ENCODE assay signal across 29 cellular contexts in genomic region chr1:23156940-23157339, GRCh38.
"Had no signal": no experiment of that assay in that cellular context is flagged by ENCODE, and none has a peak within 500 bp of the region (broad histone marks: within the 10 kb centered on the region; RNA-seq: fewer than 3 reads in every experiment).

No MANE protein-coding gene starts in this region.

- H3K9me3 ChIP-seq: Peyer's patch, SJSA1 had no signal

- H3K36me3 ChIP-seq: cardiac muscle cell, Peyer's patch had no signal

- H3K27me3 Mint-ChIP-seq: activated CD4-positive, alpha-beta memory T cell treated with anti-CD3 and anti-CD28 coated beads for 36 hours; activated CD4-positive, alpha-beta T cell treated with anti-CD3 and anti-CD28 coated beads, Interleukin-2, amount 10 ng/mL, durations not matched to agents 7 days and 5 days; activated naive CD4-positive, alpha-beta T cell treated with anti-CD3 and anti-CD28 coated beads, Interleukin-2, amount 10 ng/mL, durations not matched to agents 7 days and 5 days; activated naive CD8-positive, alpha-beta T cell treated with anti-CD3 and anti-CD28 coated beads for 36 hours; activated T-helper 17 cell treated with anti-CD3 and anti-CD28 coated beads, Interleukin-2, amount 50 U/mL, for 72 hours; T-helper 17 cell had no signal

- H3K4me1 Mint-ChIP-seq: activated naive CD4-positive, alpha-beta T cell treated with anti-CD3 and anti-CD28 coated beads, Interleukin-2, amount 10 ng/mL, durations not matched to agents 7 days and 5 days had no signal

- ATAC-seq: activated T-helper 17 cell treated with anti-CD3 and anti-CD28 coated beads, Interleukin-2, amount 50 U/mL, for 72 hours; T-helper 17 cell had no signal

- H3K9me3 Mint-ChIP-seq: activated CD4-positive, alpha-beta memory T cell treated with anti-CD3 and anti-CD28 coated beads for 36 hours; activated CD4-positive, alpha-beta T cell treated with anti-CD3 and anti-CD28 coated beads, Interleukin-2, amount 10 ng/mL, durations not matched to agents 7 days and 5 days; activated naive CD4-positive, alpha-beta T cell treated with anti-CD3 and anti-CD28 coated beads, Interleukin-2, amount 10 ng/mL, durations not matched to agents 7 days and 5 days; activated naive CD8-positive, alpha-beta T cell treated with anti-CD3 and anti-CD28 coated beads for 36 hours; activated T-helper 17 cell treated with anti-CD3 and anti-CD28 coated beads, Interleukin-2, amount 50 U/mL, for 72 hours had no signal

- H3K4me3 ChIP-seq: cardiac muscle cell, Peyer's patch, SJSA1 had no signal

- H3K4me3 Mint-ChIP-seq: activated CD4-positive, alpha-beta memory T cell treated with anti-CD3 and anti-CD28 coated beads for 36 hours; activated CD4-positive, alpha-beta T cell treated with anti-CD3 and anti-CD28 coated beads, Interleukin-2, amount 10 ng/mL, durations not matched to agents 7 days and 5 days; activated naive CD4-positive, alpha-beta T cell treated with anti-CD3 and anti-CD28 coated beads, Interleukin-2, amount 10 ng/mL, durations not matched to agents 7 days and 5 days; activated naive CD8-positive, alpha-beta T cell treated with anti-CD3 and anti-CD28 coated beads for 36 hours; activated T-helper 17 cell treated with anti-CD3 and anti-CD28 coated beads, Interleukin-2, amount 50 U/mL, for 72 hours; T-helper 17 cell had no signal

- H3K27ac Mint-ChIP-seq: activated CD4-positive, alpha-beta memory T cell treated with anti-CD3 and anti-CD28 coated beads for 36 hours; activated CD4-positive, alpha-beta T cell treated with anti-CD3 and anti-CD28 coated beads, Interleukin-2, amount 10 ng/mL, durations not matched to agents 7 days and 5 days; activated naive CD4-positive, alpha-beta T cell treated with anti-CD3 and anti-CD28 coated beads, Interleukin-2, amount 10 ng/mL, durations not matched to agents 7 days and 5 days; activated naive CD8-positive, alpha-beta T cell treated with anti-CD3 and anti-CD28 coated beads for 36 hours; activated T-helper 17 cell treated with anti-CD3 and anti-CD28 coated beads, Interleukin-2, amount 50 U/mL, for 72 hours; T-helper 17 cell had no signal

- H3K27me3 ChIP-seq: brain microvascular endothelial cell, cardiac muscle cell, Peyer's patch, SJSA1 had no signal

- DNase-seq: activated CD4-positive, alpha-beta memory T cell treated with anti-CD3 and anti-CD28 coated beads for 36 hours; activated CD4-positive, alpha-beta T cell treated with anti-CD3 and anti-CD28 coated beads, Interleukin-2, amount 10 ng/mL, durations not matched to agents 7 days and 5 days; activated CD4-positive, CD25-positive, alpha-beta regulatory T cell; activated CD8-positive, alpha-beta memory T cell treated with anti-CD3 and anti-CD28 coated beads for 24 hours; activated gamma-delta T cell; activated naive CD4-positive, alpha-beta T cell treated with anti-CD3 and anti-CD28 coated beads, Interleukin-2, amount 10 ng/mL, durations not matched to agents 7 days and 5 days; activated naive CD8-positive, alpha-beta T cell treated with anti-CD3 and anti-CD28 coated beads for 36 hours; activated T-cell treated with anti-CD3 and anti-CD28 coated beads for 4 hours; activated T-cell treated with anti-CD3 and anti-CD28 coated beads, Interleukin-2, amount 50 U/mL, for 48 hours; brain microvascular endothelial cell; Karpas-422; MM.1S; NCI-H1105; NCI-H1436; NCI-H1694 treated with DMSO at 0.1 percent for 48 hours; NCI-H2029 treated with DMSO at 0.1 percent for 48 hours; NCI-H2171; NCI-H2227 treated with DMSO at 0.1 percent for 48 hours; NCI-H446 treated with DMSO at 0.1 percent for 48 hours; NCI-H526; NCI-H774; Peyer's patch; SHP77; T-helper 17 cell; T-helper 9 cell had no signal

- H3K27ac ChIP-seq: brain microvascular endothelial cell, cardiac muscle cell, Peyer's patch, SJSA1 had no signal

- FAIRE-seq: colon had no signal
